In genomic region chr1:233016798-233017197, GRCh38 we compare ENCODE assay signal across 18 cellular contexts.
"Had no signal": no experiment of that assay in that cellular context is flagged by ENCODE, and none has a peak within 500 bp of the region (broad histone marks: within the 10 kb centered on the region; RNA-seq: fewer than 3 reads in every experiment).

No MANE protein-coding gene starts in this region.

- H3K27ac ChIP-seq: coronary artery, gastrocnemius medialis, right atrium auricular region, sigmoid colon, stomach, thoracic aorta, transverse colon had no signal

- H3K4me3 ChIP-seq: coronary artery, gastrocnemius medialis, lung, right atrium auricular region, sigmoid colon, stomach, thoracic aorta, transverse colon had no signal

- H3K27me3 ChIP-seq: gastrocnemius medialis, right atrium auricular region, sigmoid colon, stomach, transverse colon had no signal

- H3K9me3 ChIP-seq: gastrocnemius medialis, right atrium auricular region, sigmoid colon, stomach, thoracic aorta, transverse colon had no signal

- H3K9me3 Mint-ChIP-seq: naive thymus-derived CD4-positive, alpha-beta T cell; nephron progenitor cell had no signal

- H3K4me1 ChIP-seq: sigmoid colon had no signal

- H3K27me3 Mint-ChIP-seq: naive thymus-derived CD4-positive, alpha-beta T cell had no signal

- H3K27ac Mint-ChIP-seq: naive thymus-derived CD4-positive, alpha-beta T cell; nephron progenitor cell had no signal

- DNase-seq: effector CD8-positive, alpha-beta T cell; gastrocnemius medialis; left colon; left ventricle myocardium superior; mesendoderm; naive thymus-derived CD4-positive, alpha-beta T cell; nephron progenitor cell; sigmoid colon; small intestine; stimulated activated CD4-positive, alpha-beta T cell treated with anti-CD3 and anti-CD28 coated beads, Interleukin-12 subunit alpha, Interleukin-12 subunit beta, amount 100 ng/mL, for 4 hours; stimulated activated naive CD4-positive, alpha-beta T cell; stomach; substantia nigra; transverse colon had no signal

- H3K4me3 Mint-ChIP-seq: naive thymus-derived CD4-positive, alpha-beta T cell; nephron progenitor cell had no signal

- H3K36me3 ChIP-seq: gastrocnemius medialis, right atrium auricular region, sigmoid colon, thoracic aorta, transverse colon had no signal
